16 cellular contexts compared by ENCODE assay signal in the genomic region with DNA sequence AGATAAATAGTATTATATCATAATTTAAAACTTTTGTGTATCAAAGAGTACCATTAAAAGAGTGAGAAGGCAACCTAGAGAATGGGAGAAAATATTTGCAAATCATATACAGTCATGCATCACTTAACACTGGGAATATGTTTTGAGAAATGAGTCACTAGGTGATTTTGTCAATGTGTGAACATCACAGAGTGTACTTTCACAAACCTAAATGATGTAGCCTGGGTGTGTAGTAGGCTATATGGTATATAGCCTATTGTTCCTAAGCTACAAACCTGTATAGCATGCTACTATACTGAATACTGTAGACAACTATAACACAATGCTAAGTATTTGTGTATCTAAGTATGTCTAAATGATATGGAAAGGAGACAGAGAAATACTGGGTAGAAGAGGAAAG. TPM values are rescaled to one million over a fixed set of nuclear protein-coding genes. Genes with fewer than 3 reads are reported as not detected.
DNase-seq lines count a peak whose midpoint lies in the region; ATAC-seq and TF ChIP-seq lines count a peak whose summit lies in the region.
"Had no signal": no experiment of that assay in that cellular context is flagged by ENCODE, and none has a peak within 500 bp of the region (broad histone marks: within the 10 kb centered on the region; RNA-seq: fewer than 3 reads in every experiment).

No MANE protein-coding gene starts in this region.

- H2AFZ ChIP-seq in PC-3 (ENCODE audit: low read length), result no peak overlapping the region

- H3F3A ChIP-seq in PC-3 (ENCODE audit: low read length, unreplicated experiment), result no peaks in the 10 kb centered on the region

- no peaks in the 10 kb centered on the region for H3K9me2 ChIP-seq in PC-3 (replicated peaks; ENCODE audit: low read length)

- no peak overlapping the region for H3K9ac ChIP-seq in PC-3 (ENCODE audit: low read length)
- H3K9ac ChIP-seq: BLaER1, KMS-11 had no signal

- intact Hi-C loops in PC-3 (cut with micrococcal nuclease) (no loop called here), lower leg skin (cut with DNase I; ENCODE audit: low total_unique reads) (no loop called here)

- no peaks in the 10 kb centered on the region for H3K4me1 Mint-ChIP-seq in stimulated activated memory B cell treated with anti-CD40 and anti-IgM and Interleukin-4, amounts not matched to agents 10 μg/mL and 1 μg/mL and 100 μg/mL, for 72 hours
- H3K4me1 Mint-ChIP-seq: CD4-positive, alpha-beta memory T cell had no signal

- no peaks in the 10 kb centered on the region for H3K9me3 Mint-ChIP-seq in activated naive CD4-positive, alpha-beta T cell treated with anti-CD3 and anti-CD28 coated beads, Interleukin-2, amount 50 U/mL, for 72 hours
- H3K9me3 Mint-ChIP-seq in stimulated activated memory B cell treated with anti-CD40 and anti-IgM and Interleukin-4, amounts not matched to agents 10 μg/mL and 1 μg/mL and 100 μg/mL, for 72 hours, result no peaks in the 10 kb centered on the region
- H3K9me3 Mint-ChIP-seq: CD4-positive, alpha-beta memory T cell had no signal

- H3K27me3 Mint-ChIP-seq in stimulated activated memory B cell treated with anti-CD40 and anti-IgM and Interleukin-4, amounts not matched to agents 10 μg/mL and 1 μg/mL and 100 μg/mL, for 72 hours, result no peaks in the 10 kb centered on the region

- no peaks in the 10 kb centered on the region for H3K79me2 ChIP-seq in PC-3 (ENCODE audit: low read length)

- peak; percentile 76 to 90 for ATAC-seq in activated naive CD4-positive, alpha-beta T cell treated with anti-CD3 and anti-CD28 coated beads, Interleukin-2, amount 50 U/mL, for 72 hours
- peak; percentile 73 for ATAC-seq in PC-3
- ATAC-seq in stimulated activated naive CD8-positive, alpha-beta T cell treated with anti-CD3 and anti-CD28 coated beads, Interleukin-15, Interleukin-2, amounts not matched to agents 100 U/mL and 50 U/mL, for 24 hours, result peak; percentile 69
- ATAC-seq in stimulated activated memory B cell treated with anti-CD40 and anti-IgM and Interleukin-4, amounts not matched to agents 10 μg/mL and 1 μg/mL and 100 μg/mL, for 72 hours, result no peak

- DNase-seq in activated naive CD4-positive, alpha-beta T cell treated with anti-CD3 and anti-CD28 coated beads, Interleukin-2, amount 50 U/mL, for 72 hours (ENCODE audit: low spot score in 2 of 2), result no peak
- DNase-seq in activated naive CD4-positive, alpha-beta T cell treated with anti-CD3 and anti-CD28 coated beads, Interleukin-2, amount 50 U/mL, for 16 hours, result no peak
- DNase-seq in PC-3 (peak; percentile 26), epithelial cell of esophagus (ENCODE audit: low read depth) (peak; percentile 68), lower leg skin (ENCODE audit: low spot score in 2 of 2) (no peak)
- DNase-seq in stimulated activated naive CD8-positive, alpha-beta T cell treated with anti-CD3 and anti-CD28 coated beads, Interleukin-15, Interleukin-2, amounts not matched to agents 100 U/mL and 50 U/mL, for 24 hours, result no peak
- DNase-seq: CD4-positive, alpha-beta memory T cell; NCI-H1417 treated with DMSO at 0.1 percent for 48 hours; NCI-H187 treated with DMSO at 0.1 percent for 48 hours; NCI-H2227 treated with DMSO at 0.1 percent for 48 hours; NCI-H510A treated with DMSO at 0.1 percent for 48 hours; NCI-H774; SIG-M5 had no signal

- H4K20me1 ChIP-seq in PC-3 (ENCODE audit: low read length), result no peaks in the 10 kb centered on the region
- H4K20me1 ChIP-seq: BLaER1 had no signal

- TF ChIP-seq POLR2A in lower leg skin (IDR thresholded peaks at IDR 0.05), result no peak

- H3K27ac Mint-ChIP-seq in activated naive CD4-positive, alpha-beta T cell treated with anti-CD3 and anti-CD28 coated beads, Interleukin-2, amount 50 U/mL, for 72 hours, result no peak overlapping the region
- H3K27ac Mint-ChIP-seq in stimulated activated memory B cell treated with anti-CD40 and anti-IgM and Interleukin-4, amounts not matched to agents 10 μg/mL and 1 μg/mL and 100 μg/mL, for 72 hours, result no peak overlapping the region
- H3K27ac Mint-ChIP-seq: CD4-positive, alpha-beta memory T cell had no signal

- H3K36me3 Mint-ChIP-seq in activated naive CD4-positive, alpha-beta T cell treated with anti-CD3 and anti-CD28 coated beads, Interleukin-2, amount 50 U/mL, for 72 hours, result no peaks in the 10 kb centered on the region
- no peaks in the 10 kb centered on the region for H3K36me3 Mint-ChIP-seq in stimulated activated memory B cell treated with anti-CD40 and anti-IgM and Interleukin-4, amounts not matched to agents 10 μg/mL and 1 μg/mL and 100 μg/mL, for 72 hours
- H3K36me3 Mint-ChIP-seq: CD4-positive, alpha-beta memory T cell had no signal

- H3K27me3 ChIP-seq in PC-3 (ENCODE audit: low read length), result no peaks in the 10 kb centered on the region
- H3K27me3 ChIP-seq: BLaER1 had no signal

- no peaks in the 10 kb centered on the region for H3K36me3 ChIP-seq in PC-3 (ENCODE audit: low read depth, low read length)
- H3K36me3 ChIP-seq: BLaER1 had no signal

- no TSS peak for BruUV-seq in PC-3 (replicated peaks; lab: Mats Ljungman, UMichigan)

- no peaks in the 10 kb centered on the region for H3K9me3 ChIP-seq in PC-3 (ENCODE audit: low read length)
- H3K9me3 ChIP-seq: BLaER1 had no signal

- no peaks in the 10 kb centered on the region for H3K4me1 ChIP-seq in PC-3 (ENCODE audit: insufficient read depth, low read length)
- H3K4me1 ChIP-seq: BLaER1 had no signal

- no peak overlapping the region for H3K4me3 ChIP-seq in PC-3 (ENCODE audit: low read length)
- H3K4me3 ChIP-seq in epithelial cell of esophagus (ENCODE audit: low read length), result no peak overlapping the region
- H3K4me3 ChIP-seq in lower leg skin (ENCODE audit: low read depth, poor library complexity, severe bottlenecking), result no peak overlapping the region
- H3K4me3 ChIP-seq: BLaER1 had no signal

- TF ChIP-seq CTCF in PC-3 (conservative IDR thresholded peaks at IDR 0.05; ENCODE audit: low read depth, low read length) (no peak), epithelial cell of esophagus (IDR thresholded peaks at IDR 0.05; ENCODE audit: insufficient read depth, low read depth, low read length, missing control alignments) (no peak), lower leg skin (IDR thresholded peaks at IDR 0.05) (no peak)

- CTCF ChIA-PET in PC-3 (lab: Charles Lee), result no interaction called here

- H3K27ac ChIP-seq in PC-3 (ENCODE audit: low read length), result no peak overlapping the region
- H3K27ac ChIP-seq: BLaER1, KMS-11 had no signal

- POLR2A ChIA-PET in PC-3 (lab: Charles Lee; ENCODE audit: unreplicated experiment), result no interaction called here

- no peak overlapping the region for H3K4me3 Mint-ChIP-seq in stimulated activated memory B cell treated with anti-CD40 and anti-IgM and Interleukin-4, amounts not matched to agents 10 μg/mL and 1 μg/mL and 100 μg/mL, for 72 hours
- H3K4me3 Mint-ChIP-seq: CD4-positive, alpha-beta memory T cell had no signal

- H3K4me2 ChIP-seq in PC-3 (ENCODE audit: low read length), result no peak overlapping the region
- H3K4me2 ChIP-seq: BLaER1, KMS-11 had no signal

RNA-seq across cellular contexts. Expression of a gene that starts 48.0 kb away (rescaled TPM):
- 10 to 100 TPM; 25.7 to 31.5 TPM for total RNA-seq in activated naive CD4-positive, alpha-beta T cell treated with anti-CD3 and anti-CD28 coated beads, Interleukin-2, amount 50 U/mL, for 72 hours
- total RNA-seq in PC-3 (2014; rRNA removed) (15.4 and 25.0 TPM in 2 replicates), lower leg skin (10 to 100 TPM; 25.3 to 40.4 (median 30.6) TPM)

Comparison
In these comparisons a context has a peak if more than half of its experiments do, and no peak if none do; other contexts are left out.
1. DNase-seq: peak in PC-3 (single experiment) and epithelial cell of esophagus (single experiment); none in activated naive CD4-positive, alpha-beta T cell treated with anti-CD3 and anti-CD28 coated beads, Interleukin-2, amount 50 U/mL, for 72 hours (0 of 2), activated naive CD4-positive, alpha-beta T cell treated with anti-CD3 and anti-CD28 coated beads, Interleukin-2, amount 50 U/mL, for 16 hours (single experiment), stimulated activated naive CD8-positive, alpha-beta T cell treated with anti-CD3 and anti-CD28 coated beads, Interleukin-15, Interleukin-2, amounts not matched to agents 100 U/mL and 50 U/mL, for 24 hours (single experiment) and lower leg skin (0 of 2).